9 cellular contexts compared by ENCODE assay signal in the genomic region with DNA sequence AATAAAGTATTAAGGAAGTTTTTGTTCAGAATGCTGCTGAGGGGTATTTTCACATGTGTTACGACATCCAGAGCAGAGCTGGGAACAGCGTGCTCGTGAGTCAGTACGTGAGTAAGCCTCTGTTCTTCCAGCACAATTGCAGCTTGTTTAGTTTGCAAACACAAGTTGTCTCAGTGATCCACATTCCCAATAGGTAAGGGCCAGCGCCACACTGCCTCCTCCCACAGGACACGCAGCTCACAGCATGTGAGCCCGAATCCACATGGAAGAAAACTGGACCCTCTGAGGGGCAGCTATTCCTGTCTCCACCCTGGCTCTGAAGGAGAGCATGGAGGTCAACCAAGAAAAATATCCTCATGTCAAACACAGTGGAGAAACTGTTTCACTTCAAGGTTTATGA.
DNase-seq lines count a peak whose midpoint lies in the region; ATAC-seq, FAIRE-seq and TF ChIP-seq lines count a peak whose summit lies in the region.
"Had no signal": no experiment of that assay in that cellular context is flagged by ENCODE, and none has a peak within 500 bp of the region (broad histone marks: within the 10 kb centered on the region; RNA-seq: fewer than 3 reads in every experiment).

No MANE protein-coding gene starts in this region.

- POLR2A ChIA-PET in MCF 10A (lab: Yijun Ruan, JAX), result interaction anchor here (0.5 to 4.9 kb wide), 20 partner anchors 10 to 180 kb away, joined by 3 to 73 read pairs (median 5); no protein-coding TSS in a partner anchor
- POLR2A ChIA-PET in naive thymus-derived CD4-positive, alpha-beta T cell (lab: Charles Lee), result no interaction called here

- CTCF ChIA-PET in MCF 10A (lab: Yijun Ruan, JAX), result interaction anchor here (0.7 to 3.0 kb wide), 6 partner anchors 9 to 142 kb away, joined by 3 to 11 read pairs (median 4); no protein-coding TSS in a partner anchor
- CTCF ChIA-PET in naive thymus-derived CD4-positive, alpha-beta T cell (lab: Charles Lee), result no interaction called here

- no peak overlapping the region for H3K4me3 ChIP-seq in naive thymus-derived CD4-positive, alpha-beta T cell (ENCODE audit: low read length)
- H3K4me3 ChIP-seq: SK-N-MC had no signal

- BruUV-seq in MCF 10A (replicated peaks; lab: Mats Ljungman, UMichigan), result no TSS peak

- peaks cover 45% of the 10 kb centered on the region for H3K4me1 Mint-ChIP-seq in MCF 10A (ENCODE audit: insufficient read depth, unreplicated experiment)
- H3K4me1 Mint-ChIP-seq in naive thymus-derived CD4-positive, alpha-beta T cell, result peaks cover 0 to 2% (median 0%) of the 10 kb centered on the region in 7 donors
- no peaks in the 10 kb centered on the region for H3K4me1 Mint-ChIP-seq in stimulated activated effector memory CD8-positive, alpha-beta T cell treated with anti-CD3 and anti-CD28 coated beads, Interleukin-12 subunit alpha, Interleukin-12 subunit beta, amount 100 ng/mL, for 72 hours

- no peaks in the 10 kb centered on the region for H3K36me3 ChIP-seq in naive thymus-derived CD4-positive, alpha-beta T cell (ENCODE audit: control insufficient read depth in 2 of 3, insufficient read depth in 3 of 3, low read length in 3 of 3)

- H3K27me3 ChIP-seq in layer of hippocampus (ENCODE audit: control insufficient read depth, insufficient read depth, low read length), result no peaks in the 10 kb centered on the region
- no peaks in the 10 kb centered on the region for H3K27me3 ChIP-seq in naive thymus-derived CD4-positive, alpha-beta T cell (ENCODE audit: control insufficient read depth in 2 of 2, insufficient read depth in 2 of 2, low read length in 2 of 2)

- ATAC-seq in naive thymus-derived CD4-positive, alpha-beta T cell, result no peak
- ATAC-seq in HG03159 (IDR thresholded peaks at IDR 0.05; ENCODE audit: unreplicated experiment), result no peak
- no peak for ATAC-seq in stimulated activated effector memory CD8-positive, alpha-beta T cell treated with anti-CD3 and anti-CD28 coated beads, Interleukin-12 subunit alpha, Interleukin-12 subunit beta, amount 100 ng/mL, for 72 hours

- peak overlapping the region; percentile 59 for H3K4me3 Mint-ChIP-seq in MCF 10A (ENCODE audit: unreplicated experiment)
- no peak overlapping the region for H3K4me3 Mint-ChIP-seq in naive thymus-derived CD4-positive, alpha-beta T cell
- no peak overlapping the region for H3K4me3 Mint-ChIP-seq in stimulated activated effector memory CD8-positive, alpha-beta T cell treated with anti-CD3 and anti-CD28 coated beads, Interleukin-12 subunit alpha, Interleukin-12 subunit beta, amount 100 ng/mL, for 72 hours

- intact Hi-C loops in MCF 10A (cut with micrococcal nuclease), result loop anchor here (5.0 kb wide), 2 partner anchors 142 to 173 kb away; partner anchors contain the start of gene PID1
- intact Hi-C loops in naive thymus-derived CD4-positive, alpha-beta T cell (cut with micrococcal nuclease), result no loop called here

- H3K9me3 Mint-ChIP-seq in MCF 10A (ENCODE audit: unreplicated experiment), result no peaks in the 10 kb centered on the region
- peaks cover 0 to 1% (median 0%) of the 10 kb centered on the region in 11 donors for H3K9me3 Mint-ChIP-seq in naive thymus-derived CD4-positive, alpha-beta T cell
- peaks cover 4% of the 10 kb centered on the region for H3K9me3 Mint-ChIP-seq in stimulated activated effector memory CD8-positive, alpha-beta T cell treated with anti-CD3 and anti-CD28 coated beads, Interleukin-12 subunit alpha, Interleukin-12 subunit beta, amount 100 ng/mL, for 72 hours

- H3K27ac Mint-ChIP-seq in MCF 10A (ENCODE audit: low read depth, unreplicated experiment), result peak overlapping the region; percentile 100
- no peak overlapping the region for H3K27ac Mint-ChIP-seq in naive thymus-derived CD4-positive, alpha-beta T cell
- H3K27ac Mint-ChIP-seq in stimulated activated effector memory CD8-positive, alpha-beta T cell treated with anti-CD3 and anti-CD28 coated beads, Interleukin-12 subunit alpha, Interleukin-12 subunit beta, amount 100 ng/mL, for 72 hours, result no peak overlapping the region

- peak; percentile 59 for DNase-seq in HTR-8/SVneo (ENCODE audit: insufficient read length, low spot score)
- DNase-seq in MCF 10A (ENCODE audit: unreplicated experiment), result peak; percentile 96
- no peak for DNase-seq in naive thymus-derived CD4-positive, alpha-beta T cell
- DNase-seq in NK-92 (lab: John Stamatoyannopoulos, UW; ENCODE audit: unreplicated experiment), result no peak
- DNase-seq in stimulated activated effector memory CD8-positive, alpha-beta T cell treated with anti-CD3 and anti-CD28 coated beads, Interleukin-12 subunit alpha, Interleukin-12 subunit beta, amount 100 ng/mL, for 72 hours (ENCODE audit: low spot score in 2 of 2), result no peak

- H3K27me3 Mint-ChIP-seq in MCF 10A (ENCODE audit: insufficient read depth, unreplicated experiment), result no peaks in the 10 kb centered on the region
- peaks cover 0 to 12% (median 10%) of the 10 kb centered on the region in 5 donors for H3K27me3 Mint-ChIP-seq in naive thymus-derived CD4-positive, alpha-beta T cell

- H3K27ac ChIP-seq in layer of hippocampus (ENCODE audit: low read depth, low read length) (peak overlapping the region; percentile 82), temporal lobe (ENCODE audit: low read depth, low read length) (peak overlapping the region; percentile 90)
- H3K27ac ChIP-seq in naive thymus-derived CD4-positive, alpha-beta T cell (ENCODE audit: low read depth, low read length), result no peak overlapping the region
- H3K27ac ChIP-seq: SK-N-MC had no signal

- no peak for TF ChIP-seq CTCF in MCF 10A (IDR thresholded peaks at IDR 0.05; ENCODE audit: unreplicated experiment)

- peaks cover 48% of the 10 kb centered on the region for H3K36me3 Mint-ChIP-seq in MCF 10A (ENCODE audit: insufficient read depth, unreplicated experiment)
- no peaks in the 10 kb centered on the region for H3K36me3 Mint-ChIP-seq in naive thymus-derived CD4-positive, alpha-beta T cell
- H3K36me3 Mint-ChIP-seq in stimulated activated effector memory CD8-positive, alpha-beta T cell treated with anti-CD3 and anti-CD28 coated beads, Interleukin-12 subunit alpha, Interleukin-12 subunit beta, amount 100 ng/mL, for 72 hours, result no peaks in the 10 kb centered on the region

- H3K4me1 ChIP-seq in naive thymus-derived CD4-positive, alpha-beta T cell (ENCODE audit: control insufficient read depth in 2 of 2, insufficient read depth in 2 of 2, low read length in 2 of 2), result no peaks in the 10 kb centered on the region

- H3K9me3 ChIP-seq in naive thymus-derived CD4-positive, alpha-beta T cell (ENCODE audit: control insufficient read depth in 2 of 3, low read length in 3 of 3), result no peaks in the 10 kb centered on the region

- FAIRE-seq in HTR-8/SVneo (lab: Jason Lieb, UNC), result peak; percentile 85

Comparison
In these comparisons a context has a peak if more than half of its experiments do, and no peak if none do; other contexts are left out.
1. DNase-seq: peak in HTR-8/SVneo (single experiment) and MCF 10A (single experiment); none in naive thymus-derived CD4-positive, alpha-beta T cell (0 of 9), NK-92 (single experiment) and stimulated activated effector memory CD8-positive, alpha-beta T cell treated with anti-CD3 and anti-CD28 coated beads, Interleukin-12 subunit alpha, Interleukin-12 subunit beta, amount 100 ng/mL, for 72 hours (0 of 2).